ENCODE assay signal across 1 cellular context in genomic region chr1:203839081-203839480, GRCh38.
TF ChIP-seq lines count a peak whose summit lies in the region.

No MANE protein-coding gene starts in this region.

TF ChIP-seq in SK-N-SH, 30 proteins besides CTCF, POLR2A, EP300 and RAD21 (continued from another document):
- no peak for TF ChIP-seq ZBTB33 (IDR thresholded peaks at IDR 0.05; ENCODE audit: borderline replicate concordance, low read depth)
- TF ChIP-seq NFIC (IDR thresholded peaks at IDR 0.05; ENCODE audit: borderline replicate concordance) = no peak
- no peak for TF ChIP-seq POLR2AphosphoS5 (IDR thresholded peaks at IDR 0.05; ENCODE audit: low read depth, low read length)
- no peak for TF ChIP-seq REST (IDR thresholded peaks at IDR 0.05; ENCODE audit: low read depth, low read length)
- no peak for TF ChIP-seq USF1 (IDR thresholded peaks at IDR 0.05; ENCODE audit: borderline replicate concordance, low read depth)
- TF ChIP-seq MXI1 (IDR thresholded peaks at IDR 0.05; ENCODE audit: low read depth, low read length) = no peak
- no peak for TF ChIP-seq PBX3 (IDR thresholded peaks at IDR 0.05)
